1 cellular context compared by ENCODE assay signal in the genomic region with DNA sequence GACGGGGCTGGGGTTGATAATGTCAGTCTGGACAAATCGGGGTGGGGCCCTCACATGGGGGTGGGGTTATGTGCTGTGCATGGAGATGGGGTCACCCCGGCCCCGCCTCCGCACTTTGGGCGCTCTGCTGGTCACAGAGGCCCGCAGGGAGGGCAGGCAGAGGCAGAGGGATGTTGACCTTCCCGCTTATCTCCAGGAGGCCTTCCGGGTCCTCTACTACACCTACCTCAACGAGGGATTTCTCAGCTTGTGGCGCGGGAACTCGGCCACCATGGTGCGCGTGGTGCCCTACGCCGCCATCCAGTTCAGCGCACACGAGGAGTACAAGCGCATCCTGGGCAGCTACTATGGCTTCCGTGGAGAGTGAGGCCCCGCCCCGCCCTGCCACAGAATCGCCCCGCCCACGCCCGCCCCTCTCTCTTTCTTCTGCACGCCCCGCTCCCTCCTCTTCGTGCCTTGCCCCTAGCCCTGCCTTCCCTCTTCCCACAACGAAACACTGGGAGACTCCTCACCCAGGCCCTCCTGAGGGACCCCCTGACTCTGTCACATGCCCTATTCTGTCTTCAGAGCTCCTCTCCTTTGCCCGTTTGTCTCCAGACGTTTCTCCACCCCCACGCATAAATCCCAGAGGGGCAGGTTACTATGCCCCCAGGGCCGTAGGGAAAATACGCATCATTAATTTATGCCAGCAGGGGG.
TF ChIP-seq lines count a peak whose summit lies in the region.

No MANE protein-coding gene starts in this region.

TF ChIP-seq in WTC11, 78 proteins besides CTCF, POLR2A, EP300 and RAD21 (continued from another document):
- TF ChIP-seq, protein P1, sequence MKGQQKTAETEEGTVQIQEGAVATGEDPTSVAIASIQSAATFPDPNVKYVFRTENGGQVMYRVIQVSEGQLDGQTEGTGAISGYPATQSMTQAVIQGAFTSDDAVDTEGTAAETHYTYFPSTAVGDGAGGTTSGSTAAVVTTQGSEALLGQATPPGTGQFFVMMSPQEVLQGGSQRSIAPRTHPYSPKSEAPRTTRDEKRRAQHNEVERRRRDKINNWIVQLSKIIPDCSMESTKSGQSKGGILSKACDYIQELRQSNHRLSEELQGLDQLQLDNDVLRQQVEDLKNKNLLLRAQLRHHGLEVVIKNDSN (CRISPR knock-in tag; IDR thresholded peaks at IDR 0.05), result peak; percentile 30; the same call in 1 of the 2 replicates
- TF ChIP-seq GABPB1 (CRISPR knock-in tag; IDR thresholded peaks at IDR 0.05), result no peak
- TF ChIP-seq HMGA2 (CRISPR knock-in tag; IDR thresholded peaks at IDR 0.05), result no peak
- no peak for TF ChIP-seq NFYB (CRISPR knock-in tag; conservative IDR thresholded peaks at IDR 0.05; ENCODE audit: low read depth)
- TF ChIP-seq, protein P2, sequence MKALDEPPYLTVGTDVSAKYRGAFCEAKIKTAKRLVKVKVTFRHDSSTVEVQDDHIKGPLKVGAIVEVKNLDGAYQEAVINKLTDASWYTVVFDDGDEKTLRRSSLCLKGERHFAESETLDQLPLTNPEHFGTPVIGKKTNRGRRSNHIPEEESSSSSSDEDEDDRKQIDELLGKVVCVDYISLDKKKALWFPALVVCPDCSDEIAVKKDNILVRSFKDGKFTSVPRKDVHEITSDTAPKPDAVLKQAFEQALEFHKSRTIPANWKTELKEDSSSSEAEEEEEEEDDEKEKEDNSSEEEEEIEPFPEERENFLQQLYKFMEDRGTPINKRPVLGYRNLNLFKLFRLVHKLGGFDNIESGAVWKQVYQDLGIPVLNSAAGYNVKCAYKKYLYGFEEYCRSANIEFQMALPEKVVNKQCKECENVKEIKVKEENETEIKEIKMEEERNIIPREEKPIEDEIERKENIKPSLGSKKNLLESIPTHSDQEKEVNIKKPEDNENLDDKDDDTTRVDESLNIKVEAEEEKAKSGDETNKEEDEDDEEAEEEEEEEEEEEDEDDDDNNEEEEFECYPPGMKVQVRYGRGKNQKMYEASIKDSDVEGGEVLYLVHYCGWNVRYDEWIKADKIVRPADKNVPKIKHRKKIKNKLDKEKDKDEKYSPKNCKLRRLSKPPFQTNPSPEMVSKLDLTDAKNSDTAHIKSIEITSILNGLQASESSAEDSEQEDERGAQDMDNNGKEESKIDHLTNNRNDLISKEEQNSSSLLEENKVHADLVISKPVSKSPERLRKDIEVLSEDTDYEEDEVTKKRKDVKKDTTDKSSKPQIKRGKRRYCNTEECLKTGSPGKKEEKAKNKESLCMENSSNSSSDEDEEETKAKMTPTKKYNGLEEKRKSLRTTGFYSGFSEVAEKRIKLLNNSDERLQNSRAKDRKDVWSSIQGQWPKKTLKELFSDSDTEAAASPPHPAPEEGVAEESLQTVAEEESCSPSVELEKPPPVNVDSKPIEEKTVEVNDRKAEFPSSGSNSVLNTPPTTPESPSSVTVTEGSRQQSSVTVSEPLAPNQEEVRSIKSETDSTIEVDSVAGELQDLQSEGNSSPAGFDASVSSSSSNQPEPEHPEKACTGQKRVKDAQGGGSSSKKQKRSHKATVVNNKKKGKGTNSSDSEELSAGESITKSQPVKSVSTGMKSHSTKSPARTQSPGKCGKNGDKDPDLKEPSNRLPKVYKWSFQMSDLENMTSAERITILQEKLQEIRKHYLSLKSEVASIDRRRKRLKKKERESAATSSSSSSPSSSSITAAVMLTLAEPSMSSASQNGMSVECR (CRISPR knock-in tag; IDR thresholded peaks at IDR 0.05; ENCODE audit: borderline replicate concordance), result 0 out of 2 replicates have a peak, but pooled peaks have one; percentile 35
- TF ChIP-seq FOXP1 (CRISPR knock-in tag; IDR thresholded peaks at IDR 0.05; ENCODE audit: borderline replicate concordance), result no peak; the same call in 1 of the 2 replicates
TF ChIP-seq in WTC11: peak in this region for 9.
